1 cellular context compared by ENCODE assay signal in the genomic region with DNA sequence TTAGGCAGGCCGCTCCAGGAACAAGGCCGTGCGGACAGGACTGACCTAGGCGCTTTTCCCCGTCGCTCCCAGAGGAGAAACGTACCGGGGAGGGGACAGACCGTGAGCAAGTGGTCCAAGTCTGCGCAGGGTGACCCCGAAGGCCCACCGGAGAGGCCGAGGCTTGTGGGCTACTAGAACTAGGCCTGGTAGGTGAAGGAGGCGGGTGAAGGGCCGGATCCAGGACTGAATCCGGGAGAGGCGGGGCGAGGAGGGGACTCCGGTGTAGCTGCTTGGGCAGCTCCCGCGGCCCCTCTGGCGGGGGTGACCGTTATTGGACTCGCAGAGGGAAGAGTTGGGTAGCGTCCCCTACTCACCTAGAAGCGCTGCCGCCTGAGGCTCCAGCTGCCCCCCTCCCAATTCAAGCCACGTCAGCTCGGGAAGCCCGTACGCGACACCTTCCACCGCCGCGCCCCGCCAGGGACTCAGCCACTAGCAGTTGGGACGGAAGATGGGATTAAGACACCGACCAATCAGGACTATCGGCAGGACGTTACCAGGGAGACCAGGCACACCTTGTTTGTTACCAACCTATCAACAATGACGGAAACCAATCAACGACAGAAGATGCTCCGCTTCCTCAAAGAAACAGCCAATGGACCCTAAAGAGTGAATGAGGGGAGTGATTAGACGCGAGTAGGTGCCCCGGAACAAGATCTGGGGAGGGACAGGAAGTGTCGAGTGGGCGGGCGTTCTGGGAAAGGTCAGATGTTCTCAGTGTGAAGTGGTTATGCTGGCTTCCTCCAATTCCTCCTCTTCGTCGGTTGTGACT.
TF ChIP-seq lines count a peak whose summit lies in the region.

A gene with protein sequence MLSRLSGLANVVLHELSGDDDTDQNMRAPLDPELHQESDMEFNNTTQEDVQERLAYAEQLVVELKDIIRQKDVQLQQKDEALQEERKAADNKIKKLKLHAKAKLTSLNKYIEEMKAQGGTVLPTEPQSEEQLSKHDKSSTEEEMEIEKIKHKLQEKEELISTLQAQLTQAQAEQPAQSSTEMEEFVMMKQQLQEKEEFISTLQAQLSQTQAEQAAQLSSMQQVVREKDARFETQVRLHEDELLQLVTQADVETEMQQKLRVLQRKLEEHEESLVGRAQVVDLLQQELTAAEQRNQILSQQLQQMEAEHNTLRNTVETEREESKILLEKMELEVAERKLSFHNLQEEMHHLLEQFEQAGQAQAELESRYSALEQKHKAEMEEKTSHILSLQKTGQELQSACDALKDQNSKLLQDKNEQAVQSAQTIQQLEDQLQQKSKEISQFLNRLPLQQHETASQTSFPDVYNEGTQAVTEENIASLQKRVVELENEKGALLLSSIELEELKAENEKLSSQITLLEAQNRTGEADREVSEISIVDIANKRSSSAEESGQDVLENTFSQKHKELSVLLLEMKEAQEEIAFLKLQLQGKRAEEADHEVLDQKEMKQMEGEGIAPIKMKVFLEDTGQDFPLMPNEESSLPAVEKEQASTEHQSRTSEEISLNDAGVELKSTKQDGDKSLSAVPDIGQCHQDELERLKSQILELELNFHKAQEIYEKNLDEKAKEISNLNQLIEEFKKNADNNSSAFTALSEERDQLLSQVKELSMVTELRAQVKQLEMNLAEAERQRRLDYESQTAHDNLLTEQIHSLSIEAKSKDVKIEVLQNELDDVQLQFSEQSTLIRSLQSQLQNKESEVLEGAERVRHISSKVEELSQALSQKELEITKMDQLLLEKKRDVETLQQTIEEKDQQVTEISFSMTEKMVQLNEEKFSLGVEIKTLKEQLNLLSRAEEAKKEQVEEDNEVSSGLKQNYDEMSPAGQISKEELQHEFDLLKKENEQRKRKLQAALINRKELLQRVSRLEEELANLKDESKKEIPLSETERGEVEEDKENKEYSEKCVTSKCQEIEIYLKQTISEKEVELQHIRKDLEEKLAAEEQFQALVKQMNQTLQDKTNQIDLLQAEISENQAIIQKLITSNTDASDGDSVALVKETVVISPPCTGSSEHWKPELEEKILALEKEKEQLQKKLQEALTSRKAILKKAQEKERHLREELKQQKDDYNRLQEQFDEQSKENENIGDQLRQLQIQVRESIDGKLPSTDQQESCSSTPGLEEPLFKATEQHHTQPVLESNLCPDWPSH (N-terminal part only) (minus strand): TSS at position 466 of the 811 bp plus-strand sequence. CDS start 18,770 bp downstream, outside the sequence.

TF ChIP-seq in HepG2, 621 proteins besides CTCF, POLR2A, EP300 and RAD21 (continued from another document and continues in another):
- TF ChIP-seq PRDM15 (CRISPR knock-in tag; IDR thresholded peaks at IDR 0.05) (peak; percentile 23; the same call in 1 of the 2 replicates), ZNF326 (CRISPR knock-in tag; IDR thresholded peaks at IDR 0.05; ENCODE audit: borderline replicate concordance) (no peak), YY1 (IDR thresholded peaks at IDR 0.05; ENCODE audit: insufficient read depth, insufficient replicate concordance, low read depth, low read length) (peak; percentile 30), NFIB (CRISPR knock-in tag; IDR thresholded peaks at IDR 0.05; ENCODE audit: borderline replicate concordance) (no peak), ZFAT (CRISPR knock-in tag; conservative IDR thresholded peaks at IDR 0.05) (no peak), ZNF44 (CRISPR knock-in tag; IDR thresholded peaks at IDR 0.05) (no peak), NFRKB (IDR thresholded peaks at IDR 0.05) (no peak), PLSCR1 (CRISPR knock-in tag; IDR thresholded peaks at IDR 0.05; ENCODE audit: borderline replicate concordance) (no peak), ZNF484 (CRISPR knock-in tag; IDR thresholded peaks at IDR 0.05; ENCODE audit: borderline replicate concordance, low read depth) (no peak), TOE1 (CRISPR knock-in tag; IDR thresholded peaks at IDR 0.05) (no peak), ZNF720 (CRISPR knock-in tag; IDR thresholded peaks at IDR 0.05) (no peak), U2AF2 (IDR thresholded peaks at IDR 0.05; ENCODE audit: low read depth, low read length) (no peak), ZNF205 (CRISPR knock-in tag; IDR thresholded peaks at IDR 0.05) (no peak), ZNF788 (CRISPR knock-in tag; IDR thresholded peaks at IDR 0.05; ENCODE audit: borderline replicate concordance) (peak; percentile 75), SMYD3 (CRISPR knock-in tag; IDR thresholded peaks at IDR 0.05) (no peak), MXI1 (IDR thresholded peaks at IDR 0.05; ENCODE audit: borderline replicate concordance, low read depth, low read length) (peak; percentile 86; the same call in 2 of the 3 replicates), RBFOX2 (IDR thresholded peaks at IDR 0.05; ENCODE audit: low read depth, low read length) (peak; percentile 78; the same call in 1 of the 2 replicates), SRSF4 (IDR thresholded peaks at IDR 0.05; ENCODE audit: low read depth, low read length, poor library complexity, severe bottlenecking) (no peak), ZNF564 (CRISPR knock-in tag; IDR thresholded peaks at IDR 0.05) (peak; percentile 29; the same call in 1 of the 2 replicates), ZNF354B (CRISPR knock-in tag; IDR thresholded peaks at IDR 0.05) (no peak), ZNF264 (CRISPR knock-in tag; IDR thresholded peaks at IDR 0.05) (peak; percentile 78), ZNF562 (CRISPR knock-in tag; IDR thresholded peaks at IDR 0.05; ENCODE audit: borderline replicate concordance) (no peak)
- TF ChIP-seq, protein P1, sequence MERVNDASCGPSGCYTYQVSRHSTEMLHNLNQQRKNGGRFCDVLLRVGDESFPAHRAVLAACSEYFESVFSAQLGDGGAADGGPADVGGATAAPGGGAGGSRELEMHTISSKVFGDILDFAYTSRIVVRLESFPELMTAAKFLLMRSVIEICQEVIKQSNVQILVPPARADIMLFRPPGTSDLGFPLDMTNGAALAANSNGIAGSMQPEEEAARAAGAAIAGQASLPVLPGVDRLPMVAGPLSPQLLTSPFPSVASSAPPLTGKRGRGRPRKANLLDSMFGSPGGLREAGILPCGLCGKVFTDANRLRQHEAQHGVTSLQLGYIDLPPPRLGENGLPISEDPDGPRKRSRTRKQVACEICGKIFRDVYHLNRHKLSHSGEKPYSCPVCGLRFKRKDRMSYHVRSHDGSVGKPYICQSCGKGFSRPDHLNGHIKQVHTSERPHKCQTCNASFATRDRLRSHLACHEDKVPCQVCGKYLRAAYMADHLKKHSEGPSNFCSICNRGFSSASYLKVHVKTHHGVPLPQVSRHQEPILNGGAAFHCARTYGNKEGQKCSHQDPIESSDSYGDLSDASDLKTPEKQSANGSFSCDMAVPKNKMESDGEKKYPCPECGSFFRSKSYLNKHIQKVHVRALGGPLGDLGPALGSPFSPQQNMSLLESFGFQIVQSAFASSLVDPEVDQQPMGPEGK (CRISPR knock-in tag; IDR thresholded peaks at IDR 0.05): no peak; the same call in 1 of the 2 replicates
- TF ChIP-seq, protein P2, sequence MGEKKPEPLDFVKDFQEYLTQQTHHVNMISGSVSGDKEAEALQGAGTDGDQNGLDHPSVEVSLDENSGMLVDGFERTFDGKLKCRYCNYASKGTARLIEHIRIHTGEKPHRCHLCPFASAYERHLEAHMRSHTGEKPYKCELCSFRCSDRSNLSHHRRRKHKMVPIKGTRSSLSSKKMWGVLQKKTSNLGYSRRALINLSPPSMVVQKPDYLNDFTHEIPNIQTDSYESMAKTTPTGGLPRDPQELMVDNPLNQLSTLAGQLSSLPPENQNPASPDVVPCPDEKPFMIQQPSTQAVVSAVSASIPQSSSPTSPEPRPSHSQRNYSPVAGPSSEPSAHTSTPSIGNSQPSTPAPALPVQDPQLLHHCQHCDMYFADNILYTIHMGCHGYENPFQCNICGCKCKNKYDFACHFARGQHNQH (CRISPR knock-in tag; IDR thresholded peaks at IDR 0.05): peak; percentile 31; the same call in 1 of the 2 replicates
- TF ChIP-seq, protein P3, sequence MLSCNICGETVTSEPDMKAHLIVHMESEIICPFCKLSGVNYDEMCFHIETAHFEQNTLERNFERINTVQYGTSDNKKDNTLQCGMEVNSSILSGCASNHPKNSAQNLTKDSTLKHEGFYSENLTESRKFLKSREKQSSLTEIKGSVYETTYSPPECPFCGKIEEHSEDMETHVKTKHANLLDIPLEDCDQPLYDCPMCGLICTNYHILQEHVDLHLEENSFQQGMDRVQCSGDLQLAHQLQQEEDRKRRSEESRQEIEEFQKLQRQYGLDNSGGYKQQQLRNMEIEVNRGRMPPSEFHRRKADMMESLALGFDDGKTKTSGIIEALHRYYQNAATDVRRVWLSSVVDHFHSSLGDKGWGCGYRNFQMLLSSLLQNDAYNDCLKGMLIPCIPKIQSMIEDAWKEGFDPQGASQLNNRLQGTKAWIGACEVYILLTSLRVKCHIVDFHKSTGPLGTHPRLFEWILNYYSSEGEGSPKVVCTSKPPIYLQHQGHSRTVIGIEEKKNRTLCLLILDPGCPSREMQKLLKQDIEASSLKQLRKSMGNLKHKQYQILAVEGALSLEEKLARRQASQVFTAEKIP (CRISPR knock-in tag; IDR thresholded peaks at IDR 0.05; ENCODE audit: borderline replicate concordance): no peak
- TF ChIP-seq, protein P4, sequence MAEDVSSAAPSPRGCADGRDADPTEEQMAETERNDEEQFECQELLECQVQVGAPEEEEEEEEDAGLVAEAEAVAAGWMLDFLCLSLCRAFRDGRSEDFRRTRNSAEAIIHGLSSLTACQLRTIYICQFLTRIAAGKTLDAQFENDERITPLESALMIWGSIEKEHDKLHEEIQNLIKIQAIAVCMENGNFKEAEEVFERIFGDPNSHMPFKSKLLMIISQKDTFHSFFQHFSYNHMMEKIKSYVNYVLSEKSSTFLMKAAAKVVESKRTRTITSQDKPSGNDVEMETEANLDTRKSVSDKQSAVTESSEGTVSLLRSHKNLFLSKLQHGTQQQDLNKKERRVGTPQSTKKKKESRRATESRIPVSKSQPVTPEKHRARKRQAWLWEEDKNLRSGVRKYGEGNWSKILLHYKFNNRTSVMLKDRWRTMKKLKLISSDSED (CRISPR knock-in tag; IDR thresholded peaks at IDR 0.05): no peak
- TF ChIP-seq, protein P5, sequence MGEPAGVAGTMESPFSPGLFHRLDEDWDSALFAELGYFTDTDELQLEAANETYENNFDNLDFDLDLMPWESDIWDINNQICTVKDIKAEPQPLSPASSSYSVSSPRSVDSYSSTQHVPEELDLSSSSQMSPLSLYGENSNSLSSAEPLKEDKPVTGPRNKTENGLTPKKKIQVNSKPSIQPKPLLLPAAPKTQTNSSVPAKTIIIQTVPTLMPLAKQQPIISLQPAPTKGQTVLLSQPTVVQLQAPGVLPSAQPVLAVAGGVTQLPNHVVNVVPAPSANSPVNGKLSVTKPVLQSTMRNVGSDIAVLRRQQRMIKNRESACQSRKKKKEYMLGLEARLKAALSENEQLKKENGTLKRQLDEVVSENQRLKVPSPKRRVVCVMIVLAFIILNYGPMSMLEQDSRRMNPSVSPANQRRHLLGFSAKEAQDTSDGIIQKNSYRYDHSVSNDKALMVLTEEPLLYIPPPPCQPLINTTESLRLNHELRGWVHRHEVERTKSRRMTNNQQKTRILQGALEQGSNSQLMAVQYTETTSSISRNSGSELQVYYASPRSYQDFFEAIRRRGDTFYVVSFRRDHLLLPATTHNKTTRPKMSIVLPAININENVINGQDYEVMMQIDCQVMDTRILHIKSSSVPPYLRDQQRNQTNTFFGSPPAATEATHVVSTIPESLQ (CRISPR knock-in tag; conservative IDR thresholded peaks at IDR 0.05): no peak
